In genomic region chr10:122021828-122022227, GRCh38 we compare ENCODE assay signal across 1 cellular context.
TF ChIP-seq lines count a peak whose summit lies in the region.

No MANE protein-coding gene starts in this region.

TF ChIP-seq in GM23338, 12 proteins besides CTCF, POLR2A, EP300 and RAD21 (continued from another document):
- no peak for TF ChIP-seq ZNF462 (CRISPR knock-in tag; IDR thresholded peaks at IDR 0.05)
